In the genomic region with DNA sequence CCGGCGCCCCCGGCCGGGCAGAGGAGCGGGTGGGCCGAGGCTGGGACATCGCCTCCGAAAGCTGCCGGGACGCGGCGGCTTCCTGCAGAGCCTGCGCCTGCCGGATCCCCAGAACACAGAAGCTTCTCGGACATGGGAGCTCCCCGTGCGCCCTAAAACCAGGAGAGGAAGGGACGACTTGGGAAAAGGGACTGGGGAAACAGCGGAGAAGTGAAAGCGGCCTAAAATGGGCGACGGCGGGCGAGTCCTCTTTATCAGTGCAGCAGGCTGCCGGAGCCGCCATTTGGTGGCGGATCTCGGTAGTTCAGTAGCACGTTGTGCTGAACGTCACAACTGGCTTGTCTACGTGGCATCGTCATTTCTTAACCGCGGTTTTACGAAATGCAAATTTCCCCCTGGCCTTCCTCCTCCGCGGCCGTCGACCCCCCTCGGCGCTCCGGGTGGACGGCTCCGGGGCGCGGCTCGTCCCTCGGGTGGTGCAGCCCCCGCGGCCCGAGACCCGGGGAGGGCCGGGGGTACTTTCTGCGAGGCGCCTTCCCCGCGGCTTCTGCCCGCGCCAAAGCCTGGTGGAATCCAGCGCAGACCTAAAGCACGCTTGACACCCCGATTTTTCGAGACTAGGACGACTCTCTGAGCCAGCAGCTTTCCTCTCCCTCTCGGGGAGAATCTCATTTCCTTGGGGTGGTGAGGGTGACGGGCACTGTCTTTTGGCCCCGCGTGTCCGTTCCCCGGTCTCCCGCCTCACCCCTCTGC, we compare ENCODE assay signal across 8 cellular contexts. TPM values are rescaled to one million over a fixed set of nuclear protein-coding genes. Genes with fewer than 3 reads are reported as not detected.
A peak's percentile ranks its signal among the peaks of the same experiment; 100 is the strongest.
DNase-seq lines count a peak whose midpoint lies in the region; ATAC-seq and TF ChIP-seq lines count a peak whose summit lies in the region.

No MANE protein-coding gene starts in this region.

- peak overlapping the region in 1 of 2 donors; percentile 29 for H3K27ac ChIP-seq in coronary artery
- H3K27ac ChIP-seq in liver (ENCODE audit: low read depth in 1 of 2, low read length in 2 of 2) = no peak overlapping the region

- WGBS in liver = 9% methylated on average over 71 of the region's 71 CpGs

- H3K27ac Mint-ChIP-seq in activated B cell treated with CpG ODN at 0.5 μM for 24 hours = peak overlapping the region; percentile 89

- TF ChIP-seq CTCF in activated B cell treated with CpG ODN at 0.5 μM for 24 hours (IDR thresholded peaks at IDR 0.05) (no peak), coronary artery (IDR thresholded peaks at IDR 0.05) (no peak), liver (IDR thresholded peaks at IDR 0.05; ENCODE audit: low read depth, low read length, missing input control) (peak; percentile 23)

- DNase-seq in ELR (ENCODE audit: low read depth) = peak; percentile 65
- DNase-seq in activated B cell treated with CpG ODN at 0.5 μM for 24 hours = peak; percentile 66
- peak; percentile 74 for DNase-seq in coronary artery (ENCODE audit: low spot score)
- DNase-seq in stimulated activated CD8-positive, alpha-beta memory T cell treated with anti-CD3 and anti-CD28 coated beads, Interleukin-4, amount 100 ng/mL, for 24 hours (ENCODE audit: low read depth) = peak; percentile 38
- no peak for DNase-seq in NCI-H1694 treated with DMSO at 0.1 percent for 48 hours (lab: John Stamatoyannopoulos, UW)
- DNase-seq in NCI-H1105 (lab: John Stamatoyannopoulos, UW) = no peak

- H3K9me3 Mint-ChIP-seq in activated B cell treated with CpG ODN at 0.5 μM for 24 hours = peaks cover 3% of the 10 kb centered on the region

- CTCF ChIA-PET in activated B cell treated with CpG ODN at 0.5 μM for 24 hours (lab: Charles Lee) = no interaction called here

- peaks cover 17% of the 10 kb centered on the region for H3K27me3 Mint-ChIP-seq in activated B cell treated with CpG ODN at 0.5 μM for 24 hours

- peak overlapping the region; percentile 89 for H3K4me3 Mint-ChIP-seq in activated B cell treated with CpG ODN at 0.5 μM for 24 hours

- peaks cover 6% of the 10 kb centered on the region for H3K36me3 Mint-ChIP-seq in activated B cell treated with CpG ODN at 0.5 μM for 24 hours (ENCODE audit: low read depth)

- H3K9me3 ChIP-seq in liver (ENCODE audit: control insufficient read depth in 4 of 4, low read length in 3 of 4) = peaks cover 0 to 7% (median 1%) of the 10 kb centered on the region in 4 donors

- peak overlapping the region in 1 of 2 donors; percentile 59 for H3K9ac ChIP-seq in liver (ENCODE audit: low read depth in 1 of 2, low read length in 2 of 2)

- peaks cover 36% of the 10 kb centered on the region for H3K4me1 Mint-ChIP-seq in activated B cell treated with CpG ODN at 0.5 μM for 24 hours

- POLR2A ChIA-PET in activated B cell treated with CpG ODN at 0.5 μM for 24 hours (lab: Charles Lee) = interaction anchor here (0.8 kb wide), 1 partner anchor 102 kb away, joined by 3 read pairs; no protein-coding TSS in a partner anchor

- ATAC-seq in HG02588 (IDR thresholded peaks at IDR 0.05; ENCODE audit: unreplicated experiment) = peak; percentile 57
- peak; percentile 76 for ATAC-seq in activated B cell treated with CpG ODN at 0.5 μM for 24 hours (ENCODE audit: low read depth)

- H3K4me3 ChIP-seq in coronary artery (peak overlapping the region; percentile 65), liver (ENCODE audit: low read depth in 1 of 3, low read length in 3 of 3) (peak overlapping the region; percentile 52 to 55 (median 53))

- H3K27me3 ChIP-seq in liver (ENCODE audit: control insufficient read depth in 4 of 4, insufficient read depth in 4 of 4, low read length in 3 of 4) = peaks cover 0 to 35% (median 14%) of the 10 kb centered on the region in 4 donors

- H3K4me1 ChIP-seq in liver (ENCODE audit: control insufficient read depth in 4 of 4, insufficient read depth in 4 of 4, low read length in 3 of 4) = peaks cover 6 to 32% (median 25%) of the 10 kb centered on the region in 4 donors

- H3K36me3 ChIP-seq in liver (ENCODE audit: control insufficient read depth in 4 of 4, insufficient read depth in 3 of 4, low read depth in 1 of 4, low read length in 3 of 4) = no peaks in the 10 kb centered on the region

- no peak for TF ChIP-seq RAD21 in liver (IDR thresholded peaks at IDR 0.05)

- intact Hi-C loops in activated B cell treated with CpG ODN at 0.5 μM for 24 hours (cut with micrococcal nuclease) = loop anchor here (1.0 kb wide), 1 partner anchor 83 kb away; no protein-coding TSS in a partner anchor

TF ChIP-seq in liver, 16 proteins besides CTCF, POLR2A, EP300 and RAD21:
- TF ChIP-seq, protein P1, sequence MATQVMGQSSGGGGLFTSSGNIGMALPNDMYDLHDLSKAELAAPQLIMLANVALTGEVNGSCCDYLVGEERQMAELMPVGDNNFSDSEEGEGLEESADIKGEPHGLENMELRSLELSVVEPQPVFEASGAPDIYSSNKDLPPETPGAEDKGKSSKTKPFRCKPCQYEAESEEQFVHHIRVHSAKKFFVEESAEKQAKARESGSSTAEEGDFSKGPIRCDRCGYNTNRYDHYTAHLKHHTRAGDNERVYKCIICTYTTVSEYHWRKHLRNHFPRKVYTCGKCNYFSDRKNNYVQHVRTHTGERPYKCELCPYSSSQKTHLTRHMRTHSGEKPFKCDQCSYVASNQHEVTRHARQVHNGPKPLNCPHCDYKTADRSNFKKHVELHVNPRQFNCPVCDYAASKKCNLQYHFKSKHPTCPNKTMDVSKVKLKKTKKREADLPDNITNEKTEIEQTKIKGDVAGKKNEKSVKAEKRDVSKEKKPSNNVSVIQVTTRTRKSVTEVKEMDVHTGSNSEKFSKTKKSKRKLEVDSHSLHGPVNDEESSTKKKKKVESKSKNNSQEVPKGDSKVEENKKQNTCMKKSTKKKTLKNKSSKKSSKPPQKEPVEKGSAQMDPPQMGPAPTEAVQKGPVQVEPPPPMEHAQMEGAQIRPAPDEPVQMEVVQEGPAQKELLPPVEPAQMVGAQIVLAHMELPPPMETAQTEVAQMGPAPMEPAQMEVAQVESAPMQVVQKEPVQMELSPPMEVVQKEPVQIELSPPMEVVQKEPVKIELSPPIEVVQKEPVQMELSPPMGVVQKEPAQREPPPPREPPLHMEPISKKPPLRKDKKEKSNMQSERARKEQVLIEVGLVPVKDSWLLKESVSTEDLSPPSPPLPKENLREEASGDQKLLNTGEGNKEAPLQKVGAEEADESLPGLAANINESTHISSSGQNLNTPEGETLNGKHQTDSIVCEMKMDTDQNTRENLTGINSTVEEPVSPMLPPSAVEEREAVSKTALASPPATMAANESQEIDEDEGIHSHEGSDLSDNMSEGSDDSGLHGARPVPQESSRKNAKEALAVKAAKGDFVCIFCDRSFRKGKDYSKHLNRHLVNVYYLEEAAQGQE (IDR thresholded peaks at IDR 0.05) = no peak
- TF ChIP-seq FOXA2 (IDR thresholded peaks at IDR 0.05) = no peak
- TF ChIP-seq YY1 (IDR thresholded peaks at IDR 0.05) = peak; percentile 89
TF ChIP-seq in liver: peak in this region for 1.

RNA-seq across cellular contexts. Expression of gene SPAG6, which starts 9.9 kb away (rescaled TPM):
- total RNA-seq in activated B cell treated with CpG ODN at 0.5 μM for 24 hours = 0.12 and 0.62 TPM in 2 replicates
- under 1 TPM in 1 of 2 donors, not detected in 1; 0.23 TPM for total RNA-seq in liver
- polyA plus RNA-seq in liver = not detected

RNA-seq across cellular contexts. Expression of gene BMI1, which starts 14.5 kb away (rescaled TPM):
- total RNA-seq in activated B cell treated with CpG ODN at 0.5 μM for 24 hours = 62.3 and 70.1 TPM in 2 replicates
- 10 to 100 TPM; 24.6 to 28.7 TPM for total RNA-seq in liver
- 10 to 100 TPM; 13.2 to 14.5 TPM for polyA plus RNA-seq in liver

RNA-seq across cellular contexts. Expression of gene COMMD3, which starts 19.2 kb away (rescaled TPM):
- 68.2 and 72.8 TPM in 2 replicates for total RNA-seq in activated B cell treated with CpG ODN at 0.5 μM for 24 hours
- total RNA-seq in liver = 10 to 100 TPM; 18.3 to 30.8 TPM
- polyA plus RNA-seq in liver = 10 to 100 TPM; 20.9 to 62.0 TPM

Comparison
In these comparisons a context has a peak if more than half of its experiments do, and no peak if none do; other contexts are left out.
1. DNase-seq: peak in ELR (single experiment), activated B cell treated with CpG ODN at 0.5 μM for 24 hours (single experiment), coronary artery (single experiment) and stimulated activated CD8-positive, alpha-beta memory T cell treated with anti-CD3 and anti-CD28 coated beads, Interleukin-4, amount 100 ng/mL, for 24 hours (single experiment); none in NCI-H1694 treated with DMSO at 0.1 percent for 48 hours (single experiment) and NCI-H1105 (single experiment).